8 cellular contexts compared by ENCODE assay signal in genomic region chr5:79514391-79515105, GRCh38.
A peak's percentile ranks its signal among the peaks of the same experiment; 100 is the strongest.
DNase-seq lines count a peak whose midpoint lies in the region; ATAC-seq lines count a peak whose summit lies in the region.

No MANE protein-coding gene starts in this region.

- peak; percentile 87 for ATAC-seq in GM18909 (IDR thresholded peaks at IDR 0.05; ENCODE audit: poor library complexity, unreplicated experiment)
- peak; percentile 92 for ATAC-seq in HG03159 (IDR thresholded peaks at IDR 0.05; ENCODE audit: unreplicated experiment)

- DNase-seq in AG08395 (ENCODE audit: low spot score): peak; percentile 84
- DNase-seq in NCI-H2227 (lab: John Stamatoyannopoulos, UW; ENCODE audit: unreplicated experiment): peak; percentile 95
- DNase-seq in activated CD4-positive, CD25-positive, alpha-beta regulatory T cell (lab: John Stamatoyannopoulos, UW): peak; percentile 65 to 73 (median 72)
- DNase-seq in central memory CD4-positive, alpha-beta T cell: peak; percentile 91
- DNase-seq in iris pigment epithelial cell (ENCODE audit: low read depth): peak; percentile 91
- peak; percentile 81 for DNase-seq in stimulated activated CD4-positive, alpha-beta T cell treated with anti-CD3 and anti-CD28 coated beads, Interleukin-12 subunit alpha, Interleukin-12 subunit beta, amount 100 ng/mL, for 24 hours (ENCODE audit: low read depth in 2 of 2)

Comparison
In these comparisons a context has a peak if more than half of its experiments do, and no peak if none do; other contexts are left out.
1. Peak in every context shown above with its lines: DNase-seq and ATAC-seq.